ENCODE assay signal across 7 cellular contexts in genomic region chr11:13218685-13219084, GRCh38. TPM values are rescaled to one million over a fixed set of nuclear protein-coding genes. Genes with fewer than 3 reads are reported as not detected.
DNase-seq lines count a peak whose midpoint lies in the region; ATAC-seq, FAIRE-seq and TF ChIP-seq lines count a peak whose summit lies in the region.
"Not testable (repeated sequence)": the region's sequence is repeated elsewhere in the genome, so short reads cannot be mapped to it uniquely, and the experiment has no call there.

No MANE protein-coding gene starts in this region.

- BruUV-seq in IMR-90 (replicated peaks; lab: Mats Ljungman, UMichigan); K562 (replicated peaks; lab: Mats Ljungman, UMichigan): not testable (repeated sequence)

- H3K27me3 ChIP-seq in IMR-90 (ENCODE audit: control insufficient read depth, insufficient read depth, low read length); SJSA1 (replicated peaks); trophoblast cell (ENCODE audit: insufficient read depth, low read length); smooth muscle cell (ENCODE audit: low read depth): not testable (repeated sequence)
- peaks cover 12 to 26% of the 10 kb centered on the region in 2 experiments; a peak in 4 of 5 replicates for H3K27me3 ChIP-seq in K562 (ENCODE audit: control insufficient read depth in 2 of 2, insufficient read depth in 2 of 2, low read length in 2 of 2)

- dilution Hi-C loops in IMR-90 (cut with HindIII; ENCODE audit: low sequenced_read_pairs, unreplicated experiment): not testable (repeated sequence)

- not testable (repeated sequence) for TF ChIP-seq RAD21 in IMR-90 (IDR thresholded peaks at IDR 0.05; ENCODE audit: low read length); K562 (CRISPR knock-in tag; conservative IDR thresholded peaks at IDR 0.05 in 1 of 2, IDR thresholded peaks at IDR 0.05 in 1 of 2)

- H4K5ac ChIP-seq in IMR-90 (ENCODE audit: low read depth, low read length): not testable (repeated sequence)

- not testable (repeated sequence) for H3K18ac ChIP-seq in IMR-90 (ENCODE audit: low read depth, low read length); trophoblast cell (ENCODE audit: low read length)

- H3K14ac ChIP-seq in IMR-90 (replicated peaks; ENCODE audit: low read depth, low read length): 0 out of 2 replicates have a peak overlapping the region, but pooled peaks have one; percentile 23
- H3K14ac ChIP-seq in trophoblast cell (ENCODE audit: low read length): not testable (repeated sequence)

- not testable (repeated sequence) for H3K79me2 ChIP-seq in K562 (ENCODE audit: control insufficient read depth, insufficient read depth, low read length); trophoblast cell (ENCODE audit: control insufficient read depth, insufficient read depth, low read length, poor library complexity); smooth muscle cell (ENCODE audit: low read depth)

- ATAC-seq in IMR-90 (ENCODE audit: low read depth); K562: not testable (repeated sequence)

- H3K79me1 ChIP-seq in IMR-90 (ENCODE audit: low read depth in 1 of 2, low read length in 2 of 2): not testable (repeated sequence)
- peaks cover 60% of the 10 kb centered on the region for H3K79me1 ChIP-seq in trophoblast cell (ENCODE audit: low read length)

- H3K4me1 Mint-ChIP-seq in activated naive CD4-positive, alpha-beta T cell treated with anti-CD3 and anti-CD28 coated beads, Interleukin-2, amount 50 U/mL, for 24 hours: not testable (repeated sequence)

- not testable (repeated sequence) for H3K9me3 ChIP-seq in HEK293 (ENCODE audit: control insufficient read depth, insufficient read depth, low read depth, low read length); IMR-90 (ENCODE audit: control insufficient read depth, insufficient read depth, low read length); SJSA1 (replicated peaks); K562 (replicated peaks; ENCODE audit: control insufficient read depth, insufficient read depth, low read depth, low read length); trophoblast cell (ENCODE audit: insufficient read depth, low read depth, low read length); smooth muscle cell (replicated peaks; ENCODE audit: low read depth)

- peak overlapping the region; percentile 46 for H3K27ac Mint-ChIP-seq in activated naive CD4-positive, alpha-beta T cell treated with anti-CD3 and anti-CD28 coated beads, Interleukin-2, amount 50 U/mL, for 24 hours

- H2BK20ac ChIP-seq in IMR-90 (ENCODE audit: low read depth, low read length): peak overlapping the region; percentile 23; the same call in 1 of the 2 replicates

- peaks cover 37% of the 10 kb centered on the region for H3F3A ChIP-seq in smooth muscle cell (ENCODE audit: low read depth)

- H3K56ac ChIP-seq in IMR-90 (ENCODE audit: extremely low read depth, insufficient read depth, low read length): not testable (repeated sequence)

- 0 out of 3 replicates have a peak overlapping the region, but pooled peaks have one; percentile 56 for H2BK15ac ChIP-seq in IMR-90 (ENCODE audit: low read depth, low read length)

- H4K8ac ChIP-seq in IMR-90 (ENCODE audit: low read depth in 2 of 2, low read length in 2 of 2): 0 out of 4 replicates have a peak overlapping the region, but pooled peaks of 1 of the 2 experiments have one; percentile 29
- not testable (repeated sequence) for H4K8ac ChIP-seq in trophoblast cell (ENCODE audit: low read depth, low read length)

- H3K27me3 Mint-ChIP-seq in activated naive CD4-positive, alpha-beta T cell treated with anti-CD3 and anti-CD28 coated beads, Interleukin-2, amount 50 U/mL, for 24 hours: not testable (repeated sequence)

- TF ChIP-seq POLR2A in IMR-90 (IDR thresholded peaks at IDR 0.05; ENCODE audit: low read depth, low read length); K562 (conservative IDR thresholded peaks at IDR 0.05): not testable (repeated sequence)

- in situ Hi-C loops in IMR-90 (cut with MboI; ENCODE audit: low sequenced_read_pairs); K562 (cut with MboI): not testable (repeated sequence)

- H3K4me3 Mint-ChIP-seq in activated naive CD4-positive, alpha-beta T cell treated with anti-CD3 and anti-CD28 coated beads, Interleukin-2, amount 50 U/mL, for 24 hours: not testable (repeated sequence)

- not testable (repeated sequence) for TF ChIP-seq CTCF in HEK293 (tag by site-specific recombination; IDR thresholded peaks at IDR 0.05); IMR-90 (conservative IDR thresholded peaks at IDR 0.05; ENCODE audit: low read depth, low read length); K562 (IDR thresholded peaks at IDR 0.05 in 2 of 3, conservative IDR thresholded peaks at IDR 0.05 in 1 of 3; ENCODE audit: insufficient read depth in 2 of 3, low read depth in 1 of 3, low read length in 3 of 3); smooth muscle cell (IDR thresholded peaks at IDR 0.05; ENCODE audit: borderline replicate concordance, insufficient read depth, poor library complexity, severe bottlenecking)

- H3K4me2 ChIP-seq in IMR-90 (ENCODE audit: low read depth, low read length); K562 (ENCODE audit: insufficient read depth, low read length); trophoblast cell (ENCODE audit: low read length); smooth muscle cell: not testable (repeated sequence)

- FAIRE-seq in K562 (lab: Jason Lieb, UNC): not testable (repeated sequence)

- intact Hi-C loops in IMR-90 (cut with micrococcal nuclease); K562 (cut with micrococcal nuclease): not testable (repeated sequence)

- H3K36me3 Mint-ChIP-seq in activated naive CD4-positive, alpha-beta T cell treated with anti-CD3 and anti-CD28 coated beads, Interleukin-2, amount 50 U/mL, for 24 hours: not testable (repeated sequence)

- H4K12ac ChIP-seq in trophoblast cell (ENCODE audit: low read depth, low read length): not testable (repeated sequence)

- H4K91ac ChIP-seq in IMR-90 (ENCODE audit: insufficient read depth, low read depth, low read length): peak overlapping the region; percentile 44; the same call in 1 of the 2 replicates
- not testable (repeated sequence) for H4K91ac ChIP-seq in trophoblast cell (ENCODE audit: low read depth, low read length)

- not testable (repeated sequence) for H3K4ac ChIP-seq in IMR-90 (ENCODE audit: low read depth, low read length); trophoblast cell (ENCODE audit: low read depth, low read length)

- peak overlapping the region; percentile 63 for H2BK12ac ChIP-seq in trophoblast cell (ENCODE audit: low read length)

- DNase-seq in IMR-90; SJSA1 (ENCODE audit: low read depth in 1 of 2, low spot score in 2 of 2); K562 (ENCODE audit: extremely low read depth in 1 of 4, low spot score in 3 of 4); trophoblast cell; smooth muscle cell (lab: John Stamatoyannopoulos, UW; ENCODE audit: unreplicated experiment): not testable (repeated sequence)

- H3K4me1 ChIP-seq in HEK293 (ENCODE audit: control insufficient read depth, insufficient read depth, low read length); K562 (replicated peaks in 1 of 2; ENCODE audit: control insufficient read depth in 2 of 2, insufficient read depth in 2 of 2, low read length in 2 of 2): not testable (repeated sequence)
- H3K4me1 ChIP-seq in IMR-90 (ENCODE audit: control insufficient read depth, insufficient read depth, low read length): peaks cover 30% of the 10 kb centered on the region
- H3K4me1 ChIP-seq in SJSA1 (replicated peaks): peaks cover 64% of the 10 kb centered on the region
- H3K4me1 ChIP-seq in trophoblast cell (ENCODE audit: control insufficient read depth in 1 of 2, insufficient read depth in 2 of 2, low read length in 2 of 2): peaks cover 22 to 39% of the 10 kb centered on the region in 2 experiments
- H3K4me1 ChIP-seq in smooth muscle cell (ENCODE audit: low read depth): peaks cover 69% of the 10 kb centered on the region

- not testable (repeated sequence) for H3K23ac ChIP-seq in IMR-90 (ENCODE audit: low read depth, low read length); trophoblast cell (ENCODE audit: low read length)

- H3K27ac ChIP-seq in HEK293 (ENCODE audit: extremely low read depth, low read depth, low read length); IMR-90 (ENCODE audit: insufficient read depth, low read length); K562 (ENCODE audit: extremely low read depth, low read depth, low read length); trophoblast cell (ENCODE audit: low read depth, low read length): not testable (repeated sequence)
- H3K27ac ChIP-seq in SJSA1 (0 out of 2 replicates have a peak overlapping the region, but pooled peaks have one; percentile 99), smooth muscle cell (ENCODE audit: low read depth) (peak overlapping the region; percentile 100)

- not testable (repeated sequence) for H3K9me3 Mint-ChIP-seq in activated naive CD4-positive, alpha-beta T cell treated with anti-CD3 and anti-CD28 coated beads, Interleukin-2, amount 50 U/mL, for 24 hours

- TF ChIP-seq EP300 in K562 (IDR thresholded peaks at IDR 0.05; ENCODE audit: low read length): not testable (repeated sequence)

- CTCF ChIA-PET in HEK293 (lab: Yijun Ruan, JAX): interaction anchor here (0.7 to 5.6 kb wide), 3 partner anchors 13 to 388 kb away, joined by 3 to 46 read pairs (median 3); no protein-coding TSS in a partner anchor
- CTCF ChIA-PET in IMR-90 (lab: Yijun Ruan, JAX); K562 (lab: Yijun Ruan, JAX; ENCODE audit: low intra/inter-chr PET ratio): not testable (repeated sequence)

- H2AK5ac ChIP-seq in IMR-90 (ENCODE audit: low read depth, low read length): not testable (repeated sequence)
- peak overlapping the region; percentile 57 for H2AK5ac ChIP-seq in trophoblast cell (ENCODE audit: low read length)

- POLR2A ChIA-PET in HEK293 (lab: Yijun Ruan, JAX); K562 (lab: Yijun Ruan, JAX): not testable (repeated sequence)
- POLR2A ChIA-PET in IMR-90 (lab: Charles Lee; ENCODE audit: unreplicated experiment): interaction anchor here (0.6 kb wide), 1 partner anchor 145 kb away, joined by 5 read pairs; no protein-coding TSS in a partner anchor

- H3K9me1 ChIP-seq in IMR-90 (ENCODE audit: insufficient read depth, low read length): peaks cover 23% of the 10 kb centered on the region
- H3K9me1 ChIP-seq in K562 (ENCODE audit: control insufficient read depth, insufficient read depth, low read length): not testable (repeated sequence)

- not testable (repeated sequence) for H4K20me1 ChIP-seq in IMR-90 (ENCODE audit: insufficient read depth, low read length); K562 (replicated peaks; ENCODE audit: control insufficient read depth, insufficient read depth, low read length); smooth muscle cell (ENCODE audit: low read depth)

- not testable (repeated sequence) for H3K9ac ChIP-seq in IMR-90 (ENCODE audit: low read depth, low read length); K562 (ENCODE audit: insufficient read depth in 1 of 2, low read depth in 2 of 2, low read length in 2 of 2); trophoblast cell (ENCODE audit: low read length); smooth muscle cell (ENCODE audit: low read depth)

- H2AFZ ChIP-seq in IMR-90 (replicated peaks; ENCODE audit: low read length, poor library complexity); K562 (ENCODE audit: low read depth, low read length); trophoblast cell (ENCODE audit: insufficient read depth, low read length, poor library complexity); smooth muscle cell (ENCODE audit: low read depth): not testable (repeated sequence)

- H2BK120ac ChIP-seq in IMR-90 (ENCODE audit: low read depth, low read length): peak overlapping the region; percentile 47; the same call in 1 of the 2 replicates
- not testable (repeated sequence) for H2BK120ac ChIP-seq in trophoblast cell (ENCODE audit: insufficient read depth, low read length, poor library complexity)

- not testable (repeated sequence) for H3K4me3 ChIP-seq in HEK293 (ENCODE audit: low read depth, low read length); IMR-90 (ENCODE audit: insufficient read depth, low read depth, low read length); SJSA1; K562; trophoblast cell (ENCODE audit: low read depth, low read length); smooth muscle cell

- H3K36me3 ChIP-seq in HEK293 (ENCODE audit: control insufficient read depth in 2 of 2, insufficient read depth in 1 of 2, low read length in 2 of 2); IMR-90 (ENCODE audit: control insufficient read depth, insufficient read depth, low read length); SJSA1; K562 (ENCODE audit: control insufficient read depth, insufficient read depth, low read length); trophoblast cell (ENCODE audit: control insufficient read depth in 1 of 2, insufficient read depth in 2 of 2, low read length in 2 of 2); smooth muscle cell (ENCODE audit: low read depth): not testable (repeated sequence)

- WGBS in IMR-90 (ENCODE audit: extremely low coverage in 2 of 2, insufficient read length in 1 of 2), 2 experiments: no CpG with 5 or more reads among the region's 1 CpG
- 0% methylated on average over 1 of the region's 1 CpG for WGBS in K562 (ENCODE audit: insufficient coverage, low coverage, missing lambda C conversion rate)
- no CpG with 5 or more reads among the region's 1 CpG for WGBS in trophoblast cell (ENCODE audit: extremely low coverage, insufficient coverage, insufficient read length)
- WGBS in smooth muscle cell (ENCODE audit: low lambda C conversion rate): 100% methylated on average over 1 of the region's 1 CpG

- H2BK5ac ChIP-seq in IMR-90 (ENCODE audit: low read depth, low read length, poor library complexity, severe bottlenecking); trophoblast cell (ENCODE audit: low read depth, low read length, poor library complexity): not testable (repeated sequence)

- not testable (repeated sequence) for H2AK9ac ChIP-seq in IMR-90 (replicated peaks; ENCODE audit: low read depth, low read length, poor library complexity)

RNA-seq across cellular contexts. Expression of gene BMAL1, which starts 58.9 kb away (rescaled TPM):
- total RNA-seq in IMR-90 (2012; rRNA removed) (9.9 and 13.1 TPM in 2 replicates), K562 (2014; rRNA removed) (0.57 and 2.4 TPM in 2 replicates), K562 (2014; rRNA removed; fragmentation: Illumina TruSeq; extraction: Trizol) (1.5 and 2.6 TPM in 2 replicates), K562 (2015; rRNA removed; fragmentation: Illumina TruSeq; extraction: Trizol) (0.54 and 0.64 TPM in 2 replicates), K562 (2021) (0.64 and 2.1 TPM in 2 replicates), smooth muscle cell (24.5 and 27.2 TPM in 2 replicates)
- polyA plus RNA-seq in IMR-90 (2012; rRNA removed) (7.5 and 8.8 TPM in 2 replicates), K562 (2011; rRNA removed) (0.40 and 0.45 TPM in 2 replicates), K562 (2014; fragmentation: Illumina TruSeq; extraction: Trizol) (1.0 and 1.1 TPM in 2 replicates), K562 (2014; fragmentation: Nextera tagmentation; extraction: Ambion mirVana) (under 1 TPM; 0.14 to 0.24 TPM), K562 (2014; rRNA removed) (1.1 and 4.4 TPM in 2 replicates), smooth muscle cell (9.9 and 21.2 TPM in 2 replicates)
- 3.2 and 7.1 TPM in 2 replicates for polyA plus RNA-seq in IMR-90 (2012; cell fraction: cytosol; rRNA removed)
- polyA plus RNA-seq in IMR-90 (2012; cell fraction: nucleus; rRNA removed; ENCODE audit: low replicate concordance): 7.6 and 22.8 TPM in 2 replicates
- 14.3 and 28.2 TPM in 2 replicates for total RNA-seq in SJSA1 (2014; rRNA removed; shearing (Covaris generic))
- total RNA-seq in K562 (2011; cell fraction: chromatin; rRNA removed; ENCODE audit: low replicate concordance): 1.2 and 2.3 TPM in 2 replicates
- 0.83 and 1.1 TPM in 2 replicates for total RNA-seq in K562 (2011; cell fraction: nucleolus; rRNA removed)
- 1.3 and 2.4 TPM in 2 replicates for total RNA-seq in K562 (2011; cell fraction: nucleoplasm; rRNA removed)
- polyA plus RNA-seq in K562 (2011; cell fraction: cytosol; rRNA removed): 0.21 and 0.40 TPM in 2 replicates
- 0.65 and 1.0 TPM in 2 replicates for polyA plus RNA-seq in K562 (2011; cell fraction: nucleus; rRNA removed)
- polyA plus RNA-seq in K562 (2012): 0.83 and 2.1 TPM in 2 replicates
- 0.24 and 0.25 TPM in 2 replicates for polyA minus RNA-seq in K562 (2011; rRNA and poly(A)+ RNA removed)
- polyA minus RNA-seq in K562 (2011; cell fraction: cytosol; rRNA and poly(A)+ RNA removed): not detected in 2 replicates
- polyA minus RNA-seq in K562 (2011; cell fraction: nucleus; rRNA and poly(A)+ RNA removed): 0.54 and 0.89 TPM in 2 replicates
- polyA plus RNA-seq in trophoblast cell (2013): 18.8 and 20.8 TPM in 2 replicates
